ENCODE assay signal across 22 cellular contexts in the genomic region with DNA sequence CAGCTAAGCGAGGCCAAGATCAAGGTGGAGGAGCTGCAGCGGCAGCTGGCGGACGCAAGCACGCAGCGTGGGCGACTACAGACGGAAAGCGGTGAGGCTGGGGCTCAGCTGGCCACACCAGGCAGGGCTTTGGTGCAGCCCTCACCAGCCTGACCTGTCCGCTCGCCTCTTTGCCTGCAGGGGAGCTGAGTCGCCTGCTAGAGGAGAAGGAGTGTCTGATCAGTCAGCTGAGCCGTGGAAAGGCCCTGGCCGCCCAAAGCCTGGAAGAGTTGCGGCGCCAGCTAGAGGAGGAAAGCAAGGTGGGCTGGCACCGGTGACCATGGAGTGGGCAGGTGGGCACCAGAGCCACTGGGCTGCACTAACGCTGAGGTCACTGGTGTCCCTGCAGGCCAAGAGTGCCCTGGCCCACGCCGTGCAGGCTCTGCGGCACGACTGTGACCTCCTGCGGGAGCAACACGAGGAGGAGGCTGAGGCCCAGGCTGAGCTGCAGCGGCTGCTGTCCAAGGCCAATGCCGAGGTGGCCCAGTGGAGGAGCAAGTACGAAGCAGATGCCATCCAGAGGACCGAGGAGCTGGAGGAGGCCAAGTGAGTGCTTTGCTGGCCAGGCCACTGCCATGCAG. TPM values are rescaled to one million over a fixed set of nuclear protein-coding genes. Genes with fewer than 3 reads are reported as not detected.
DNase-seq lines count a peak whose midpoint lies in the region; ATAC-seq, FAIRE-seq and TF ChIP-seq lines count a peak whose summit lies in the region.
"Had no signal": no experiment of that assay in that cellular context is flagged by ENCODE, and none has a peak within 500 bp of the region (broad histone marks: within the 10 kb centered on the region; RNA-seq: fewer than 3 reads in every experiment).

No MANE protein-coding gene starts in this region.

- H3K36me3 ChIP-seq in HepG2 (replicated peaks in 1 of 2; ENCODE audit: control insufficient read depth in 1 of 2, insufficient read depth in 2 of 2, low read length in 2 of 2), result peaks cover 40 to 54% of the 10 kb centered on the region in 2 experiments
- peaks cover 0 to 54% (median 21%) of the 10 kb centered on the region in 4 donors for H3K36me3 ChIP-seq in right lobe of liver
- H3K36me3 ChIP-seq in tibial artery, result peaks cover 60 to 96% (median 93%) of the 10 kb centered on the region in 3 donors

- no peak overlapping the region for H3K4me3 ChIP-seq in HepG2 (replicated peaks in 1 of 3; ENCODE audit: insufficient read depth in 1 of 3, low read depth in 2 of 3, low read length in 3 of 3)
- no peak overlapping the region for H3K4me3 ChIP-seq in right lobe of liver
- no peak overlapping the region for H3K4me3 ChIP-seq in tibial artery
- H3K4me3 ChIP-seq: suprapubic skin had no signal

- WGBS in HepG2 (ENCODE audit: low lambda C conversion rate), result 96% methylated on average over 26 of the region's 28 CpGs
- WGBS in right lobe of liver (ENCODE audit: insufficient coverage, low coverage, low lambda C conversion rate, missing lambda C conversion rate), result 90% methylated on average over 2 of the region's 28 CpGs

- H3K9me3 ChIP-seq in HepG2 (ENCODE audit: low read length) (no peaks in the 10 kb centered on the region), right lobe of liver (no peaks in the 10 kb centered on the region), tibial artery (no peaks in the 10 kb centered on the region)
- H3K9me3 ChIP-seq: suprapubic skin had no signal

- TF ChIP-seq POLR2A in HepG2 (IDR thresholded peaks at IDR 0.05; ENCODE audit: insufficient read depth in 1 of 2, low read depth in 2 of 2, low read length in 2 of 2), result no peak
- no peak for TF ChIP-seq POLR2A in right lobe of liver (IDR thresholded peaks at IDR 0.05)

- H3K27me3 ChIP-seq in HepG2 (ENCODE audit: control insufficient read depth in 1 of 2, insufficient read depth in 2 of 2, low read length in 2 of 2), result no peaks in the 10 kb centered on the region
- H3K27me3 ChIP-seq in right lobe of liver, result no peaks in the 10 kb centered on the region
- H3K27me3 ChIP-seq in tibial artery, result no peaks in the 10 kb centered on the region
- H3K27me3 ChIP-seq: suprapubic skin had no signal

- no peaks in the 10 kb centered on the region; the same call in 1 of the 2 replicates for H4K20me1 ChIP-seq in HepG2 (ENCODE audit: insufficient read depth, low read length)

- POLR2A ChIA-PET in HepG2 (lab: Yijun Ruan, JAX), result interaction anchor here (0.7 to 2.1 kb wide), 4 partner anchors 30 to 124 kb away, joined by 3 to 9 read pairs (median 3); a partner anchor contains a TSS
- POLR2A ChIA-PET in WTC11 (lab: Charles Lee), result no interaction called here

- H3K27ac ChIP-seq in HepG2 (ENCODE audit: extremely low read length, insufficient read depth, low read length) (no peak overlapping the region), right lobe of liver (no peak overlapping the region), tibial artery (no peak overlapping the region)
- H3K27ac ChIP-seq: KMS-11, parathyroid adenoma, suprapubic skin had no signal

- TF ChIP-seq EP300 in HepG2 (IDR thresholded peaks at IDR 0.05; ENCODE audit: low read depth in 2 of 2, low read length in 2 of 2) (no peak), HepG2 (CRISPR knock-in tag; IDR thresholded peaks at IDR 0.05; ENCODE audit: borderline replicate concordance) (no peak)

- H3K27me3 Mint-ChIP-seq in WTC11 (ENCODE audit: low read depth) (no peaks in the 10 kb centered on the region), type B pancreatic cell (no peaks in the 10 kb centered on the region)
- H3K27me3 Mint-ChIP-seq: activated CD4-positive, alpha-beta memory T cell treated with anti-CD3 and anti-CD28 coated beads, Interleukin-2, amount 10 ng/mL, durations not matched to agents 7 days and 5 days; activated naive CD8-positive, alpha-beta T cell treated with anti-CD3 and anti-CD28 coated beads, Interleukin-2, amount 50 U/mL, for 24 hours had no signal

- TF ChIP-seq CTCF in HepG2 (CRISPR knock-in tag; IDR thresholded peaks at IDR 0.05), result peak; percentile 39
- TF ChIP-seq CTCF in right lobe of liver (IDR thresholded peaks at IDR 0.05), result no peak
- TF ChIP-seq CTCF in WTC11 (IDR thresholded peaks at IDR 0.05), result no peak
- no peak for TF ChIP-seq CTCF in type B pancreatic cell (conservative IDR thresholded peaks at IDR 0.05)
- no peak for TF ChIP-seq CTCF in tibial artery (IDR thresholded peaks at IDR 0.05)
- TF ChIP-seq CTCF in omental fat pad (IDR thresholded peaks at IDR 0.05), result no peak

- in situ Hi-C loops in HepG2 (cut with HindIII; ENCODE audit: extremely low pct_ligation_motif_present, low pct_unique_long_range_greater_than_20kb), result no loop called here

- no peak for TF ChIP-seq RAD21 in HepG2 (CRISPR knock-in tag; IDR thresholded peaks at IDR 0.05)

- peak overlapping the region; percentile 73; the same call in 1 of the 2 replicates for H3K27ac Mint-ChIP-seq in WTC11
- H3K27ac Mint-ChIP-seq in type B pancreatic cell, result peak overlapping the region; percentile 59
- H3K27ac Mint-ChIP-seq: activated CD4-positive, alpha-beta memory T cell treated with anti-CD3 and anti-CD28 coated beads, Interleukin-2, amount 10 ng/mL, durations not matched to agents 7 days and 5 days had no signal

- H3K4me2 ChIP-seq in HepG2 (ENCODE audit: low read depth, low read length), result no peak overlapping the region
- H3K4me2 ChIP-seq: KMS-11 had no signal

- H3K4me1 ChIP-seq in HepG2 (ENCODE audit: insufficient read depth, low read length) (peaks cover 28% of the 10 kb centered on the region), right lobe of liver (peaks cover 0 to 31% (median 4%) of the 10 kb centered on the region in 4 donors), tibial artery (no peaks in the 10 kb centered on the region)
- H3K4me1 ChIP-seq: parathyroid adenoma had no signal

- BruUV-seq in HepG2 (replicated peaks; lab: Mats Ljungman, UMichigan), result no TSS peak

- no peak for DNase-seq in HepG2 (ENCODE audit: low spot score)
- DNase-seq in right lobe of liver, result no peak
- DNase-seq in WTC11 (ENCODE audit: low spot score), result peak; percentile 56
- DNase-seq in iPS-NIHi7 (ENCODE audit: extremely low spot score), result peak; percentile 58
- DNase-seq in type B pancreatic cell (ENCODE audit: extremely low spot score, unreplicated experiment), result no peak
- DNase-seq in iPS-NIHi11 (ENCODE audit: low spot score), result no peak
- no peak for DNase-seq in tibial artery
- DNase-seq in omental fat pad (ENCODE audit: low spot score), result no peak
- DNase-seq: activated CD4-positive, alpha-beta memory T cell treated with anti-CD3 and anti-CD28 coated beads, Interleukin-2, amount 10 ng/mL, durations not matched to agents 7 days and 5 days; activated naive CD8-positive, alpha-beta T cell treated with anti-CD3 and anti-CD28 coated beads, Interleukin-2, amount 50 U/mL, for 24 hours; activated T-cell treated with anti-CD3 and anti-CD28 coated beads, Interleukin-2, amount 50 U/mL, for 4 hours; CD8-positive, alpha-beta memory T cell; central memory CD4-positive, alpha-beta T cell; effector memory CD4-positive, alpha-beta T cell; NCI-H1105; NCI-H748 treated with DMSO at 0.1 percent for 48 hours; small intestine; stimulated activated CD4-positive, alpha-beta T cell treated with anti-CD3 and anti-CD28 coated beads, Interleukin-4, amount 100 ng/mL, for 24 hours; SW 1271 had no signal

- intact Hi-C loops in HepG2 (cut with micrococcal nuclease; ENCODE audit: unreplicated experiment) (no loop called here), right lobe of liver (cut with DNase I) (no loop called here), tibial artery (cut with DNase I; ENCODE audit: low total_unique reads) (no loop called here)

- ATAC-seq in HepG2 (peak; percentile 1; the same call in 2 of the 3 replicates), right lobe of liver (no peak), WTC11 (peak; percentile 38), omental fat pad (ENCODE audit: low FRiP score) (no peak)
- ATAC-seq: activated naive CD8-positive, alpha-beta T cell treated with anti-CD3 and anti-CD28 coated beads, Interleukin-2, amount 50 U/mL, for 24 hours; activated T-cell treated with anti-CD3 and anti-CD28 coated beads, Interleukin-2, amount 50 U/mL, for 4 hours had no signal

- H3K36me3 Mint-ChIP-seq in WTC11 (peaks cover 20% of the 10 kb centered on the region), type B pancreatic cell (peaks cover 31% of the 10 kb centered on the region)

- no peak overlapping the region for H3K9ac ChIP-seq in HepG2 (ENCODE audit: insufficient read depth, low read depth, low read length)
- H3K9ac ChIP-seq: KMS-11, parathyroid adenoma had no signal

- no peaks in the 10 kb centered on the region for H3K79me2 ChIP-seq in HepG2 (ENCODE audit: insufficient read depth, low read length)
- H3K79me2 ChIP-seq: parathyroid adenoma had no signal

- no peaks in the 10 kb centered on the region for H3K9me3 Mint-ChIP-seq in WTC11
- H3K9me3 Mint-ChIP-seq in type B pancreatic cell, result no peaks in the 10 kb centered on the region
- H3K9me3 Mint-ChIP-seq: activated CD4-positive, alpha-beta memory T cell treated with anti-CD3 and anti-CD28 coated beads, Interleukin-2, amount 10 ng/mL, durations not matched to agents 7 days and 5 days; activated naive CD8-positive, alpha-beta T cell treated with anti-CD3 and anti-CD28 coated beads, Interleukin-2, amount 50 U/mL, for 24 hours; activated T-cell treated with anti-CD3 and anti-CD28 coated beads, Interleukin-2, amount 50 U/mL, for 4 hours; CD8-positive, alpha-beta memory T cell had no signal

- H2AFZ ChIP-seq in HepG2 (ENCODE audit: low read length), result no peak overlapping the region
- H2AFZ ChIP-seq: parathyroid adenoma had no signal

- CTCF ChIA-PET in HepG2 (lab: Yijun Ruan, JAX; ENCODE audit: low intra/inter-chr PET ratio, low total read pairs) (no interaction called here), WTC11 (lab: Charles Lee) (interaction anchor here (0.7 to 7.3 kb wide), 11 partner anchors 12 to 808 kb away, joined by 3 to 152 read pairs (median 4); a partner anchor contains a TSS)

- H3K4me1 Mint-ChIP-seq in WTC11, result peaks cover 6% of the 10 kb centered on the region
- H3K4me1 Mint-ChIP-seq in type B pancreatic cell (ENCODE audit: unreplicated experiment), result no peaks in the 10 kb centered on the region
- H3K4me1 Mint-ChIP-seq: activated naive CD8-positive, alpha-beta T cell treated with anti-CD3 and anti-CD28 coated beads, Interleukin-2, amount 50 U/mL, for 24 hours had no signal

- no peak overlapping the region for H3K4me3 Mint-ChIP-seq in WTC11
- no peak overlapping the region for H3K4me3 Mint-ChIP-seq in type B pancreatic cell
- H3K4me3 Mint-ChIP-seq: activated CD4-positive, alpha-beta memory T cell treated with anti-CD3 and anti-CD28 coated beads, Interleukin-2, amount 10 ng/mL, durations not matched to agents 7 days and 5 days; activated naive CD8-positive, alpha-beta T cell treated with anti-CD3 and anti-CD28 coated beads, Interleukin-2, amount 50 U/mL, for 24 hours; activated T-cell treated with anti-CD3 and anti-CD28 coated beads, Interleukin-2, amount 50 U/mL, for 4 hours had no signal

- FAIRE-seq in HepG2 (lab: Jason Lieb, UNC), result no peak
- FAIRE-seq: small intestine had no signal

RNA-seq across cellular contexts. Expression of a gene that starts 42.8 kb away (rescaled TPM):
- total RNA-seq in HepG2 (2016; rRNA removed; fragmentation: Illumina TruSeq; extraction: Trizol) (0.18 and 0.20 TPM in 2 replicates), right lobe of liver (1 to 10 TPM in 1 of 6 experiments, under 1 TPM in 4, not detected in 1; 0.11 to 1.0 (median 0.39) TPM), WTC11 (2021) (0.66 to 1.0 TPM (median 0.98 TPM) in 3 replicates), type B pancreatic cell (ENCODE audit: low replicate concordance) (0.50 and 1.2 TPM in 2 replicates), omental fat pad (under 1 TPM; 0.19 to 0.56 (median 0.40) TPM)
- 0.20 TPM in 1 of 2 replicates, not detected in the other for total RNA-seq in HepG2 (2016; cell fraction: cytosol; rRNA removed; fragmentation: Illumina TruSeq; extraction: Trizol; ENCODE audit: low read depth)
- 0.19 TPM in 1 of 2 replicates, not detected in the other for total RNA-seq in HepG2 (2016; cell fraction: insoluble cytoplasmic fraction; rRNA removed; fragmentation: Illumina TruSeq; extraction: Trizol)
- 0.14 and 0.25 TPM in 2 replicates for total RNA-seq in HepG2 (2016; cell fraction: membrane; rRNA removed; fragmentation: Illumina TruSeq; extraction: Trizol)
- total RNA-seq in HepG2 (2016; cell fraction: nucleus; rRNA removed; fragmentation: Illumina TruSeq; extraction: Trizol), result 0.50 and 0.93 TPM in 2 replicates
- polyA plus RNA-seq in HepG2 (2011; rRNA removed), result 0.05 and 0.17 TPM in 2 replicates
- polyA plus RNA-seq in HepG2 (2011; cell fraction: cytosol; rRNA removed), result 0.03 and 0.04 TPM in 2 replicates
- 0.80 and 0.90 TPM in 2 replicates for polyA plus RNA-seq in HepG2 (2011; cell fraction: nucleus; rRNA removed)
- polyA plus RNA-seq in HepG2 (2012), result 0.51 and 0.55 TPM in 2 replicates
- polyA plus RNA-seq in HepG2 (2016; cell fraction: cytosol; fragmentation: Illumina TruSeq; extraction: Trizol; ENCODE audit: low read depth), result 0.02 and 0.24 TPM in 2 replicates
- 0.23 and 0.37 TPM in 2 replicates for polyA plus RNA-seq in HepG2 (2016; cell fraction: insoluble cytoplasmic fraction; fragmentation: Illumina TruSeq; extraction: Trizol; ENCODE audit: low read depth)
- polyA plus RNA-seq in HepG2 (2016; cell fraction: membrane; fragmentation: Illumina TruSeq; extraction: Trizol; ENCODE audit: low read depth), result 0.21 and 0.32 TPM in 2 replicates
- polyA plus RNA-seq in HepG2 (2016; cell fraction: nucleus; fragmentation: Illumina TruSeq; extraction: Trizol; ENCODE audit: insufficient read depth, low read depth), result 0.96 and 2.1 TPM in 2 replicates
- polyA minus RNA-seq in HepG2 (2011; rRNA and poly(A)+ RNA removed; ENCODE audit: low replicate concordance), result 0.09 TPM in 1 of 2 replicates, not detected in the other
- polyA minus RNA-seq in HepG2 (2011; cell fraction: cytosol; rRNA and poly(A)+ RNA removed), result not detected in 2 replicates
- 0.13 and 0.50 TPM in 2 replicates for polyA minus RNA-seq in HepG2 (2011; cell fraction: nucleus; rRNA and poly(A)+ RNA removed)

RNA-seq across cellular contexts. Expression of a gene that starts 42.8 kb away (rescaled TPM):
- total RNA-seq in HepG2 (2016; rRNA removed; fragmentation: Illumina TruSeq; extraction: Trizol), result 102 and 107 TPM in 2 replicates
- total RNA-seq in HepG2 (2016; cell fraction: cytosol; rRNA removed; fragmentation: Illumina TruSeq; extraction: Trizol; ENCODE audit: low read depth), result 24.0 and 24.9 TPM in 2 replicates
- total RNA-seq in HepG2 (2016; cell fraction: insoluble cytoplasmic fraction; rRNA removed; fragmentation: Illumina TruSeq; extraction: Trizol), result 101 and 108 TPM in 2 replicates
- total RNA-seq in HepG2 (2016; cell fraction: membrane; rRNA removed; fragmentation: Illumina TruSeq; extraction: Trizol), result 34.7 and 36.9 TPM in 2 replicates
- total RNA-seq in HepG2 (2016; cell fraction: nucleus; rRNA removed; fragmentation: Illumina TruSeq; extraction: Trizol), result 65.3 and 66.8 TPM in 2 replicates
- 74.1 and 80.1 TPM in 2 replicates for polyA plus RNA-seq in HepG2 (2011; rRNA removed)
- 61.4 and 72.0 TPM in 2 replicates for polyA plus RNA-seq in HepG2 (2011; cell fraction: cytosol; rRNA removed)
- polyA plus RNA-seq in HepG2 (2011; cell fraction: nucleus; rRNA removed), result 134 and 148 TPM in 2 replicates
- 34.1 and 41.6 TPM in 2 replicates for polyA plus RNA-seq in HepG2 (2012)
- polyA plus RNA-seq in HepG2 (2016; cell fraction: cytosol; fragmentation: Illumina TruSeq; extraction: Trizol; ENCODE audit: low read depth), result 19.2 and 19.4 TPM in 2 replicates
- 102 and 104 TPM in 2 replicates for polyA plus RNA-seq in HepG2 (2016; cell fraction: insoluble cytoplasmic fraction; fragmentation: Illumina TruSeq; extraction: Trizol; ENCODE audit: low read depth)
- 24.4 and 27.0 TPM in 2 replicates for polyA plus RNA-seq in HepG2 (2016; cell fraction: membrane; fragmentation: Illumina TruSeq; extraction: Trizol; ENCODE audit: low read depth)
- polyA plus RNA-seq in HepG2 (2016; cell fraction: nucleus; fragmentation: Illumina TruSeq; extraction: Trizol; ENCODE audit: insufficient read depth, low read depth), result 106 and 116 TPM in 2 replicates
- polyA minus RNA-seq in HepG2 (2011; rRNA and poly(A)+ RNA removed; ENCODE audit: low replicate concordance), result 86.0 and 125 TPM in 2 replicates
- 23.0 and 28.1 TPM in 2 replicates for polyA minus RNA-seq in HepG2 (2011; cell fraction: cytosol; rRNA and poly(A)+ RNA removed)
- polyA minus RNA-seq in HepG2 (2011; cell fraction: nucleus; rRNA and poly(A)+ RNA removed), result 65.4 and 67.3 TPM in 2 replicates
- total RNA-seq in right lobe of liver, result 10 to 100 TPM; 25.9 to 63.6 (median 31.7) TPM
- 40.7 to 47.3 TPM (median 46.7 TPM) in 3 replicates for total RNA-seq in WTC11 (2021)
- total RNA-seq in type B pancreatic cell (ENCODE audit: low replicate concordance), result 43.3 and 66.4 TPM in 2 replicates
- total RNA-seq in omental fat pad, result 10 to 100 TPM; 32.1 to 39.6 (median 33.2) TPM

Comparison
In these comparisons a context has a peak if more than half of its experiments do, and no peak if none do; other contexts are left out.
1. ATAC-seq: peak in HepG2 (single experiment) and WTC11 (single experiment); none in right lobe of liver (0 of 4) and omental fat pad (single experiment).
2. DNase-seq: peak in WTC11 (single experiment) and iPS-NIHi7 (single experiment); none in HepG2 (single experiment), right lobe of liver (0 of 3), type B pancreatic cell (single experiment), iPS-NIHi11 (single experiment), tibial artery (0 of 2) and omental fat pad (single experiment).